Comparison of ENCODE assay signal across 14 cellular contexts in genomic region chrX:10582215-10582733, GRCh38. TPM values are rescaled to one million over a fixed set of nuclear protein-coding genes. Genes with fewer than 3 reads are reported as not detected.
DNase-seq lines count a peak whose midpoint lies in the region; ATAC-seq and TF ChIP-seq lines count a peak whose summit lies in the region.
"Had no signal": no experiment of that assay in that cellular context is flagged by ENCODE, and none has a peak within 500 bp of the region (broad histone marks: within the 10 kb centered on the region; RNA-seq: fewer than 3 reads in every experiment).

No MANE protein-coding gene starts in this region.

- no peak overlapping the region for H2AFZ ChIP-seq in fibroblast of lung (ENCODE audit: low read length)

- peak; percentile 3 for DNase-seq in HT1080 (ENCODE audit: low read depth)
- no peak for DNase-seq in RWPE2 (ENCODE audit: low spot score)
- peak; percentile 34 to 78 for DNase-seq in fibroblast of lung (ENCODE audit: low read depth in 2 of 2)
- peak; percentile 36 for DNase-seq in renal cortical epithelial cell (ENCODE audit: low read depth)
- DNase-seq in cerebellar cortex (ENCODE audit: low spot score): no peak
- DNase-seq in cerebellum (ENCODE audit: low spot score): no peak
- DNase-seq: activated effector memory CD4-positive, alpha-beta T cell treated with anti-CD3 and anti-CD28 coated beads, Interleukin-2, amount 50 U/mL, for 16 hours; anterior cingulate cortex; DND-41; dorsolateral prefrontal cortex; NCI-H1092 treated with DMSO at 0.1 percent for 48 hours; NCI-H345 had no signal

- ATAC-seq in RWPE2 (ENCODE audit: low read depth) (peak; percentile 14; the same call in 1 of the 3 replicates), GM21528 (IDR thresholded peaks at IDR 0.05; ENCODE audit: low FRiP score, unreplicated experiment) (no peak)

- H3K79me2 ChIP-seq in fibroblast of lung (ENCODE audit: control insufficient read depth, insufficient read depth, low read length): peaks cover 2% of the 10 kb centered on the region

- H3K9me3 ChIP-seq in RWPE2 (ENCODE audit: severe bottlenecking) (no peaks in the 10 kb centered on the region), fibroblast of lung (ENCODE audit: control insufficient read depth, insufficient read depth, low read depth, low read length) (no peaks in the 10 kb centered on the region)

- no peak overlapping the region for H3K9ac ChIP-seq in fibroblast of lung (ENCODE audit: insufficient read depth, low read length)

- no peak overlapping the region for H3K4me2 ChIP-seq in fibroblast of lung (ENCODE audit: extremely low read depth, insufficient read depth, low read length)

- H3K4me1 ChIP-seq in RWPE2 (ENCODE audit: insufficient read depth, poor library complexity, severe bottlenecking) (peaks cover 28% of the 10 kb centered on the region), fibroblast of lung (ENCODE audit: control insufficient read depth, extremely low read depth, insufficient read depth, low read length) (peaks cover 2% of the 10 kb centered on the region)

- H4K20me1 ChIP-seq in fibroblast of lung (ENCODE audit: control insufficient read depth, extremely low read depth, insufficient read depth, low read length): no peaks in the 10 kb centered on the region

- H3K27me3 ChIP-seq in RWPE2 (ENCODE audit: insufficient read depth, poor library complexity, severe bottlenecking): no peaks in the 10 kb centered on the region
- H3K27me3 ChIP-seq in fibroblast of lung (ENCODE audit: control insufficient read depth, insufficient read depth, low read length): no peaks in the 10 kb centered on the region

- no peaks in the 10 kb centered on the region for H3K36me3 ChIP-seq in RWPE2 (ENCODE audit: low read depth)
- H3K36me3 ChIP-seq in fibroblast of lung (ENCODE audit: control insufficient read depth, insufficient read depth, low read length): no peaks in the 10 kb centered on the region

- no peak overlapping the region for H3K4me3 ChIP-seq in RWPE2 (ENCODE audit: severe bottlenecking)
- H3K4me3 ChIP-seq in fibroblast of lung (replicated peaks in 1 of 4; ENCODE audit: control extremely low read depth in 1 of 4, insufficient read depth in 1 of 4, low read depth in 3 of 4, low read length in 4 of 4): no peak overlapping the region
- H3K4me3 ChIP-seq: dorsolateral prefrontal cortex had no signal

- peak overlapping the region; percentile 35 for H3K27ac ChIP-seq in RWPE2 (ENCODE audit: poor library complexity, severe bottlenecking)
- H3K27ac ChIP-seq in fibroblast of lung (ENCODE audit: insufficient read depth, low read length): no peak overlapping the region
- H3K27ac ChIP-seq: C4-2B, dorsolateral prefrontal cortex had no signal

- no peak for TF ChIP-seq CTCF in RWPE2 (IDR thresholded peaks at IDR 0.05; ENCODE audit: poor library complexity, severe bottlenecking)
- TF ChIP-seq CTCF in fibroblast of lung (conservative IDR thresholded peaks at IDR 0.05 in 1 of 2, IDR thresholded peaks at IDR 0.05 in 1 of 2; ENCODE audit: low read depth in 1 of 2, low read length in 2 of 2): no peak

RNA-seq across cellular contexts. Expression of gene MID1, which starts 38.1 kb away (rescaled TPM):
- 17.2 and 23.8 TPM in 2 replicates for total RNA-seq in HT1080 (2014; rRNA removed; shearing (Covaris generic))
- polyA plus RNA-seq in HT1080 (2015; cell fraction: cytosol; rRNA removed): 6.5 and 9.6 TPM in 2 replicates
- polyA plus RNA-seq in HT1080 (2015; cell fraction: nucleus; rRNA removed): 20.0 and 22.8 TPM in 2 replicates
- total RNA-seq in fibroblast of lung (8.5 and 20.3 TPM in 2 replicates), renal cortical epithelial cell (10.2 and 26.6 TPM in 2 replicates), cerebellum (35.3 TPM)
- polyA plus RNA-seq in fibroblast of lung: 27.3 and 27.7 TPM in 2 replicates
- 14.3 and 19.3 TPM in 2 replicates for polyA plus RNA-seq in fibroblast of lung (2012)
- 82.0 and 90.9 TPM in 2 replicates for polyA minus RNA-seq in fibroblast of lung (ENCODE audit: low replicate concordance)

Comparison
In these comparisons a context has a peak if more than half of its experiments do, and no peak if none do; other contexts are left out.
1. DNase-seq: peak in HT1080 (single experiment), fibroblast of lung (2 of 2) and renal cortical epithelial cell (single experiment); none in RWPE2 (single experiment), cerebellar cortex (single experiment) and cerebellum (single experiment).